18 cellular contexts compared by ENCODE assay signal in the genomic region with DNA sequence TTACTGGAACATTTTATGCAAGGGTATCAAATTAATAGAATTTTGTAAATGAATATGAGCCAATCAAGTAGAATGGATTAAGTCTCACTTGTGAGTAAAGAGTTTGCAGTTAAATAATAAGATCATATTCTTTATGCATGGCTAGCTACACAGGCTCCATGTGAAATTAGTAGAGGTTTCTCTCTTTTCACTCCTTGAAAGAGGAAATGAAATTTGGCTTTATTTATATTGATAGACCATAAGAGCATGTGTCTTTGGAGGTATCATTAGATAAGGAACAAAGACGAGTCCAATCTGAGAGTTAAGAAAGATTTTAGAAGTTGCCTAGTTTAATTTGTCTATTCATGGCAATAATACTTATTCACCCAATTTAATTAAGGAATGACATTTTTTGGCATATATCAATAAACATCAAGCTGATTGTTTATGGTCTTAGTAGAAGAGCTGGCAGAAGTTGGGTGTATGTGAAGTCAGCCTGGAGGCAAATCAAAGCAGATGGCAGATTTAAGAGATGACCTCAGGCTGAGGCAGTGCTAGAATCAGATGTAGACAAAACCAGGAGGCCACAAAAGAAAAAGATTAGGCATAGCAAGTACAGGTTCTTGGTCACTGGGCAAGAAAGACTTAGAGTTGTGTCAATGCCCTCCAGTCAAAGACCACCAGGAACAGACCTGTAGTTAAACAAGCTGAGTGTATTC.
"Had no signal": no experiment of that assay in that cellular context is flagged by ENCODE, and none has a peak within 500 bp of the region (broad histone marks: within the 10 kb centered on the region; RNA-seq: fewer than 3 reads in every experiment).

No MANE protein-coding gene starts in this region.

- DNase-seq: activated CD4-positive, alpha-beta memory T cell treated with anti-CD3 and anti-CD28 coated beads for 36 hours; activated CD4-positive, alpha-beta T cell treated with anti-CD3 and anti-CD28 coated beads for 36 hours; activated CD8-positive, alpha-beta memory T cell treated with anti-CD3 and anti-CD28 coated beads, Interleukin-2, amount 10 ng/mL, durations not matched to agents 7 days and 5 days; activated effector memory CD4-positive, alpha-beta T cell treated with Interleukin-2 at 50 U/mL for 16 hours; activated T-cell treated with anti-CD3 and anti-CD28 coated beads, Interleukin-2, amount 50 U/mL, for 4 hours; amniotic stem cell; caudate nucleus; glutamatergic neuron; left cardiac atrium; lower lobe of right lung; nephron progenitor cell; right cardiac atrium; stimulated activated CD4-positive, alpha-beta T cell treated with anti-CD3 and anti-CD28 coated beads, Interleukin-4, amount 100 ng/mL, for 24 hours; stimulated activated naive CD4-positive, alpha-beta T cell; substantia nigra had no signal

- H3K27me3 ChIP-seq: tibial nerve had no signal

- ATAC-seq: activated CD4-positive, alpha-beta T cell treated with anti-CD3 and anti-CD28 coated beads for 36 hours; activated CD8-positive, alpha-beta memory T cell treated with anti-CD3 and anti-CD28 coated beads, Interleukin-2, amount 10 ng/mL, durations not matched to agents 7 days and 5 days; activated T-cell treated with anti-CD3 and anti-CD28 coated beads, Interleukin-2, amount 50 U/mL, for 4 hours; left cardiac atrium; lower lobe of right lung; right cardiac atrium had no signal

- H3K9me3 ChIP-seq: lower lobe of right lung, prostate gland had no signal

- H3K27ac ChIP-seq: lower lobe of right lung, prostate gland, skin epidermis, tibial nerve had no signal

- H3K36me3 ChIP-seq: lower lobe of right lung, prostate gland, tibial nerve had no signal

- H3K4me1 ChIP-seq: lower lobe of right lung, prostate gland had no signal

- H3K4me3 ChIP-seq: lower lobe of right lung, prostate gland, skin epidermis, tibial nerve had no signal
